In genomic region chr13:52599853-52600603, GRCh38 we compare ENCODE assay signal across 8 cellular contexts. TPM values are rescaled to one million over a fixed set of nuclear protein-coding genes. Genes with fewer than 3 reads are reported as not detected.
DNase-seq lines count a peak whose midpoint lies in the region; ATAC-seq, FAIRE-seq and TF ChIP-seq lines count a peak whose summit lies in the region.

No MANE protein-coding gene starts in this region.

- ATAC-seq in A549 (peak in 1 of 2 experiments; percentile 25; a peak in 1 of 6 replicates), HG02884 (IDR thresholded peaks at IDR 0.05; ENCODE audit: unreplicated experiment) (peak; percentile 86), lower lobe of right lung (peak; percentile 72 to 76)

- no peaks in the 10 kb centered on the region for H3K4me1 ChIP-seq in A549
- H3K4me1 ChIP-seq in lower lobe of right lung = peaks cover 13% of the 10 kb centered on the region
- peaks cover 0 to 10% (median 10%) of the 10 kb centered on the region in 4 donors for H3K4me1 ChIP-seq in transverse colon

- H3K4me3 ChIP-seq in A549 (no peak overlapping the region), lower lobe of right lung (peak overlapping the region; percentile 69), transverse colon (peak overlapping the region; percentile 37 to 75 (median 56))

- intact Hi-C loops in lower lobe of right lung (cut with DNase I) = no loop called here
- intact Hi-C loops in transverse colon (cut with DNase I; ENCODE audit: low total_unique reads) = no loop called here

- H3K27ac ChIP-seq in A549 (no peak overlapping the region), lower lobe of right lung (peak overlapping the region; percentile 81), transverse colon (peak overlapping the region; percentile 62 to 84 (median 80))

- CTCF ChIA-PET in A549 (lab: Yijun Ruan, JAX) = no interaction called here

- H3K9me3 ChIP-seq in A549 (no peaks in the 10 kb centered on the region), lower lobe of right lung (no peaks in the 10 kb centered on the region), transverse colon (no peaks in the 10 kb centered on the region)

- no peaks in the 10 kb centered on the region for H3K36me3 ChIP-seq in lower lobe of right lung
- no peaks in the 10 kb centered on the region for H3K36me3 ChIP-seq in transverse colon

- POLR2A ChIA-PET in A549 (lab: Yijun Ruan, JAX) = no interaction called here

- in situ Hi-C loops in transverse colon (cut with MboI; ENCODE audit: low pct_ligation_motif_present in 1 of 4, low pct_unique_long_range_greater_than_20kb in 1 of 4, low sequenced_read_pairs in 3 of 4) = no loop called here

- peak overlapping the region; percentile 26; the same call in 1 of the 3 replicates for H3K4me2 ChIP-seq in A549

- FAIRE-seq in A549 (lab: Jason Lieb, UNC) = no peak
- no peak for FAIRE-seq in GM12892 (lab: Jason Lieb, UNC)

- TF ChIP-seq RAD21 in A549 (conservative IDR thresholded peaks at IDR 0.05 in 1 of 2, IDR thresholded peaks at IDR 0.05 in 1 of 2) = no peak

- no peak for TF ChIP-seq CTCF in A549 (IDR thresholded peaks at IDR 0.05)
- no peak for TF ChIP-seq CTCF in lower lobe of right lung (IDR thresholded peaks at IDR 0.05)
- no peak for TF ChIP-seq CTCF in transverse colon (IDR thresholded peaks at IDR 0.05)

- no peak for TF ChIP-seq POLR2A in A549 (IDR thresholded peaks at IDR 0.05; ENCODE audit: low read length)
- TF ChIP-seq POLR2A in GM12892 (IDR thresholded peaks at IDR 0.05; ENCODE audit: low read depth, low read length) = no peak
- no peak for TF ChIP-seq POLR2A in transverse colon (IDR thresholded peaks at IDR 0.05)

- TF ChIP-seq EP300 in A549 (IDR thresholded peaks at IDR 0.05) (no peak), transverse colon (IDR thresholded peaks at IDR 0.05; ENCODE audit: low read depth) (no peak)

- WGBS in A549 (ENCODE audit: missing lambda C conversion rate) = 72% methylated on average over 27 of the region's 73 CpGs
- 0 to 2% methylated on average over 1 to 28 of the region's 73 CpGs for WGBS in transverse colon (ENCODE audit: low coverage in 1 of 2), 2 donors

- DNase-seq in A549 (ENCODE audit: low read depth in 1 of 2, low spot score in 1 of 2) = no peak
- DNase-seq in GM12892 (ENCODE audit: insufficient read length) = peak; percentile 36
- peak; percentile 66 for DNase-seq in OCI-M1 (lab: John Stamatoyannopoulos, UW)
- peak; percentile 50 for DNase-seq in dermis blood vessel endothelial cell
- DNase-seq in lower lobe of right lung = no peak
- DNase-seq in transverse colon = peak; percentile 24
- no peak for DNase-seq in NCI-H446 treated with DMSO at 0.1 percent for 48 hours (lab: John Stamatoyannopoulos, UW)

- H3K27me3 ChIP-seq in lower lobe of right lung (ENCODE audit: low read depth) (no peaks in the 10 kb centered on the region), transverse colon (no peaks in the 10 kb centered on the region)

TF ChIP-seq in A549, 52 proteins besides CTCF, POLR2A, EP300 and RAD21:
- TF ChIP-seq POLR2AphosphoS2 (conservative IDR thresholded peaks at IDR 0.05; ENCODE audit: low read length) (no peak), CBX8 (IDR thresholded peaks at IDR 0.05) (no peak), MAZ (IDR thresholded peaks at IDR 0.05; ENCODE audit: borderline replicate concordance, low read depth, low read length) (no peak), PBX3 (IDR thresholded peaks at IDR 0.05) (no peak), MAFK (IDR thresholded peaks at IDR 0.05; ENCODE audit: partially characterized antibody) (no peak), ZC3H11A (IDR thresholded peaks at IDR 0.05) (no peak), CHD4 (IDR thresholded peaks at IDR 0.05; ENCODE audit: borderline replicate concordance) (no peak), TFCP2L1 (CRISPR knock-in tag; IDR thresholded peaks at IDR 0.05) (no peak), ELK1 (IDR thresholded peaks at IDR 0.05; ENCODE audit: low read depth, low read length) (no peak), HOXB5 (CRISPR knock-in tag; IDR thresholded peaks at IDR 0.05) (no peak)

RNA-seq across cellular contexts. Expression of gene HNRNPA1L2, which starts 42.2 kb away (rescaled TPM):
- polyA plus RNA-seq in A549 (2011; rRNA removed) = 6.3 and 8.5 TPM in 2 replicates
- polyA plus RNA-seq in A549 (2012; cell fraction: cytosol; rRNA removed) = 2.2 and 2.9 TPM in 2 replicates
- 1.7 and 2.4 TPM in 2 replicates for polyA plus RNA-seq in A549 (2012; cell fraction: nucleus; rRNA removed)
- polyA plus RNA-seq in A549 (2017; fragmentation: RNase III; extraction: RNeasy Plus Mini Kit Qiagen cat#74134 plus additional on column Dnase treatment) = 5.8 to 6.3 TPM (median 6.2 TPM) in 3 replicates
- polyA minus RNA-seq in A549 (2011; rRNA and poly(A)+ RNA removed) = 2.5 and 3.2 TPM in 2 replicates
- polyA plus RNA-seq in GM12892 (2012; ENCODE audit: missing spikeins) = 13.9 TPM
- total RNA-seq in dermis blood vessel endothelial cell = 2.2 and 4.0 TPM in 2 replicates
- 5.7 TPM for total RNA-seq in lower lobe of right lung
- 1 to 10 TPM in 2 of 4 donors, not detected in 2; 1.5 to 3.3 TPM for total RNA-seq in transverse colon

RNA-seq across cellular contexts. Expression of gene SUGT1, which starts 52.6 kb away (rescaled TPM):
- polyA plus RNA-seq in A549 (2011; rRNA removed) (37.7 and 56.4 TPM in 2 replicates), A549 (2017; fragmentation: RNase III; extraction: RNeasy Plus Mini Kit Qiagen cat#74134 plus additional on column Dnase treatment) (60.4 to 62.1 TPM (median 61.4 TPM) in 3 replicates)
- 21.3 and 23.1 TPM in 2 replicates for polyA plus RNA-seq in A549 (2012; cell fraction: cytosol; rRNA removed)
- polyA plus RNA-seq in A549 (2012; cell fraction: nucleus; rRNA removed) = 9.1 and 10.7 TPM in 2 replicates
- 23.9 and 25.2 TPM in 2 replicates for polyA minus RNA-seq in A549 (2011; rRNA and poly(A)+ RNA removed)
- polyA plus RNA-seq in GM12892 (2012; ENCODE audit: missing spikeins) = 65.7 TPM
- total RNA-seq in dermis blood vessel endothelial cell (49.5 and 75.9 TPM in 2 replicates), lower lobe of right lung (42.3 TPM), transverse colon (10 to 100 TPM; 18.7 to 38.9 (median 25.3) TPM)

Comparison
In these comparisons a context has a peak if more than half of its experiments do, and no peak if none do; other contexts are left out.
1. DNase-seq: peak in GM12892 (single experiment), OCI-M1 (single experiment), dermis blood vessel endothelial cell (single experiment) and transverse colon (single experiment); none in A549 (0 of 2), lower lobe of right lung (single experiment) and NCI-H446 treated with DMSO at 0.1 percent for 48 hours (single experiment).
2. H3K27ac ChIP-seq: peak in lower lobe of right lung (single experiment) and transverse colon (4 of 4); none in A549 (0 of 2).